7 cellular contexts compared by ENCODE assay signal in the genomic region with DNA sequence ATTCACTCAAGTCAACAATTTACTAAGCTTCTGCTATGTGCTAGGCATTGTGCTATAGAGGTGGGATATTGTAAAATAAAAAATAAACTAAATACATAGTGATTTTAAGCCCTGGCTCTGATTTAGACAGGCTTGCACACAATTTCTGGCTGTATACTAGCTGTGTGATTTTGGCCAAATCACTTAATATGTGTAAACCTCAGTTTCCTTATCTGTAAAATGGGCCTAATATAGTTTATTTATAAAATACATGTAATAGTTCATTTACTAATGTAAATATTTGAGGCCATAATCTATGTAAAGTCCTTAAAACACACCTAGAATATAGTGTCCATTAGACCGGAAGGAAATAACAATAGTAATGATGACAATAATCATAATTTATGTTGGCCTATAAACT.
"Had no signal": no experiment of that assay in that cellular context is flagged by ENCODE, and none has a peak within 500 bp of the region (broad histone marks: within the 10 kb centered on the region; RNA-seq: fewer than 3 reads in every experiment).

No MANE protein-coding gene starts in this region.

- ATAC-seq: HCT116 had no signal

- H3K4me1 ChIP-seq: HAP-1 had no signal

- H3K9me3 ChIP-seq: HAP-1 had no signal

- DNase-seq: GOT3, HFFc6, KG1 had no signal

- H3K4me3 ChIP-seq: HAP-1 had no signal

- H3K9me3 Mint-ChIP-seq: IgD-negative memory B cell had no signal

- H3K36me3 Mint-ChIP-seq: IgD-negative memory B cell had no signal

- H3K27ac ChIP-seq: HL-60 had no signal

- H3K4me1 Mint-ChIP-seq: IgD-negative memory B cell had no signal

- H3K4me3 Mint-ChIP-seq: HFFc6, IgD-negative memory B cell had no signal

- H3K36me3 ChIP-seq: HAP-1 had no signal

- H3K27ac Mint-ChIP-seq: HFFc6, IgD-negative memory B cell had no signal
